Comparison of ENCODE assay signal across 9 cellular contexts in the genomic region with DNA sequence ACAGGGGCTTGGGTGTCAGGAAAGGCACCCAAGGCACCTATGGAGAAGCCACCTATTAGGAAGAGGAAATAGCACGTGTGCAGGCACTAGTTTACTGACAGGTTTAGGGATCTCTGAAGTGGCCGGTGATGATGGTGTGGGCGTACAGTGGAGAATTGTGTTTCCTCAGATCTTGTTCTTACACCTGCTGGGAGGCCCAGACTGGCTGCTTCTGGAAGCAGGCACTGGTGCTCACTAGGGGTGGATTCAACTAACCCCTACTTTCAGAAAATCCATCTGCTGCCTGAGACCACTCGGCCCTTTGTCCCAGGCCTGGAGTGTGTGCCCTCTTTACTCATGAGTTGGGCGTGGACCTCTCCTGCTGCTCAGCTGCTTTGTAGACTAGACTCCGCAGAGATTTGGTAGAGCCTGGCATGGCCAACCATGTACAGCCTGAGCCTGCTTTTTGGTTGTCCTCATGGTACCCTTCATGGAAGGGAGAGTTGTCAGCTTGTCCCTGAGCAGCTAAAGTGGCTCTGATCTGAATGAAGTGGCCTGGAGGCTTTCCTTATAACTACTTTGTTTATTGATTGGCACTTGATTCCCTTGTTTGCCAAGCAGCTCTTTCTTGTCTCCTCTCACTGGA. TPM values are rescaled to one million over a fixed set of nuclear protein-coding genes. Genes with fewer than 3 reads are reported as not detected.
DNase-seq lines count a peak whose midpoint lies in the region; ATAC-seq and TF ChIP-seq lines count a peak whose summit lies in the region.
"Had no signal": no experiment of that assay in that cellular context is flagged by ENCODE, and none has a peak within 500 bp of the region (broad histone marks: within the 10 kb centered on the region; RNA-seq: fewer than 3 reads in every experiment).

No MANE protein-coding gene starts in this region.

- no peak overlapping the region for H2AFZ ChIP-seq in OCI-LY3 (ENCODE audit: low read depth, low read length)
- H2AFZ ChIP-seq in osteoblast (ENCODE audit: low read length) = no peak overlapping the region

- peak overlapping the region; percentile 90 for H3K4me3 Mint-ChIP-seq in CD8-positive, alpha-beta T cell
- H3K4me3 Mint-ChIP-seq in endothelial cell (ENCODE audit: unreplicated experiment) = peak overlapping the region; percentile 97

- no peaks in the 10 kb centered on the region for H3K9me3 ChIP-seq in CD8-positive, alpha-beta T cell (ENCODE audit: low read length)
- H3K9me3 ChIP-seq in OCI-LY3 (ENCODE audit: insufficient read depth, low read length) = no peaks in the 10 kb centered on the region
- no peaks in the 10 kb centered on the region for H3K9me3 ChIP-seq in osteoblast (ENCODE audit: low read depth, low read length)

- H3K79me2 ChIP-seq in OCI-LY3 (ENCODE audit: low read length) (peaks cover 37% of the 10 kb centered on the region), osteoblast (ENCODE audit: insufficient read depth, low read length) (peaks cover 51% of the 10 kb centered on the region)

- peaks cover 37% of the 10 kb centered on the region for H3K36me3 ChIP-seq in CD8-positive, alpha-beta T cell (ENCODE audit: insufficient read depth, low read length)
- peaks cover 30% of the 10 kb centered on the region for H3K36me3 ChIP-seq in OCI-LY3 (replicated peaks; ENCODE audit: low read depth, low read length)
- peaks cover 61% of the 10 kb centered on the region for H3K36me3 ChIP-seq in osteoblast (ENCODE audit: insufficient read depth, low read length)

- H3K9me3 Mint-ChIP-seq in CD8-positive, alpha-beta T cell = no peaks in the 10 kb centered on the region
- no peaks in the 10 kb centered on the region for H3K9me3 Mint-ChIP-seq in endothelial cell (ENCODE audit: unreplicated experiment)

- peak overlapping the region; percentile 87 for H3K4me3 ChIP-seq in CD8-positive, alpha-beta T cell (ENCODE audit: low read depth, low read length)
- H3K4me3 ChIP-seq in OCI-LY3 (ENCODE audit: low read length) (peak overlapping the region; percentile 95), osteoblast (ENCODE audit: insufficient read depth, low read length) (peak overlapping the region; percentile 96)

- POLR2A ChIA-PET in CD8-positive, alpha-beta T cell (lab: Charles Lee) = interaction anchor here (0.9 to 2.2 kb wide), 5 partner anchors 8 to 149 kb away, joined by 3 to 7 read pairs (median 5); partner anchors contain the start of genes DDX28, DUS2 and PSMB10

- TF ChIP-seq CTCF in CD8-positive, alpha-beta T cell (IDR thresholded peaks at IDR 0.05) = no peak
- no peak for TF ChIP-seq CTCF in OCI-LY3 (IDR thresholded peaks at IDR 0.05; ENCODE audit: low read depth, low read length)
- no peak for TF ChIP-seq CTCF in endothelial cell (IDR thresholded peaks at IDR 0.05; ENCODE audit: unreplicated experiment)
- TF ChIP-seq CTCF in osteoblast (IDR thresholded peaks at IDR 0.05; ENCODE audit: extremely low read depth, low read depth, low read length) = no peak

- H3K9ac ChIP-seq in OCI-LY3 (ENCODE audit: low read length) = peak overlapping the region; percentile 77

- intact Hi-C loops in CD8-positive, alpha-beta T cell (cut with DNase I, micrococcal nuclease) = loop anchor here (5.0 kb wide), 1 partner anchor 42 kb away; no protein-coding TSS in a partner anchor

- H3K27me3 ChIP-seq in CD8-positive, alpha-beta T cell (ENCODE audit: insufficient read depth, low read length) = no peaks in the 10 kb centered on the region
- H3K27me3 ChIP-seq in OCI-LY3 (ENCODE audit: low read depth, low read length) = no peaks in the 10 kb centered on the region
- H3K27me3 ChIP-seq in osteoblast (ENCODE audit: insufficient read depth, low read length) = no peaks in the 10 kb centered on the region

- peak overlapping the region; percentile 98 for H3K4me2 ChIP-seq in OCI-LY3 (ENCODE audit: low read length)
- peak overlapping the region; percentile 94 for H3K4me2 ChIP-seq in osteoblast (ENCODE audit: insufficient read depth, low read length)

- H3K27ac ChIP-seq in CD8-positive, alpha-beta T cell (ENCODE audit: low read depth, low read length) = peak overlapping the region; percentile 78
- no peak overlapping the region for H3K27ac ChIP-seq in OCI-LY3 (ENCODE audit: low read length)
- no peak overlapping the region for H3K27ac ChIP-seq in osteoblast (ENCODE audit: low read depth, low read length)

- H3K4me1 Mint-ChIP-seq in CD8-positive, alpha-beta T cell (ENCODE audit: low read depth) = peaks cover 32% of the 10 kb centered on the region
- peaks cover 43% of the 10 kb centered on the region for H3K4me1 Mint-ChIP-seq in endothelial cell (ENCODE audit: unreplicated experiment)

- H4K20me1 ChIP-seq in OCI-LY3 (ENCODE audit: insufficient read depth, low read length) (peaks cover 15% of the 10 kb centered on the region), osteoblast (ENCODE audit: insufficient read depth, low read length) (peaks cover 42% of the 10 kb centered on the region)

- peaks cover 32% of the 10 kb centered on the region for H3K4me1 ChIP-seq in CD8-positive, alpha-beta T cell (ENCODE audit: insufficient read depth, low read length)
- H3K4me1 ChIP-seq in OCI-LY3 (ENCODE audit: low read length) (peaks cover 14% of the 10 kb centered on the region), osteoblast (ENCODE audit: insufficient read depth, low read length) (peaks cover 19% of the 10 kb centered on the region)

- CTCF ChIA-PET in CD8-positive, alpha-beta T cell (lab: Charles Lee) = interaction anchor here (1.2 to 3.7 kb wide), 3 partner anchors 10 to 166 kb away, joined by 4 to 30 read pairs (median 5); partner anchors contain the start of gene NRN1L

- DNase-seq in CD8-positive, alpha-beta T cell = no peak
- DNase-seq in endothelial cell (ENCODE audit: low spot score) = no peak
- DNase-seq in osteoblast (ENCODE audit: insufficient read length, low spot score, missing footprints) = peak; percentile 83
- DNase-seq in stimulated activated naive CD4-positive, alpha-beta T cell treated with Interleukin-2 at 50 U/mL for 16 hours (lab: John Stamatoyannopoulos, UW) = no peak
- DNase-seq in GDM1 (lab: John Stamatoyannopoulos, UW) = no peak

- peaks cover 63% of the 10 kb centered on the region for H3K36me3 Mint-ChIP-seq in CD8-positive, alpha-beta T cell
- H3K36me3 Mint-ChIP-seq in endothelial cell (ENCODE audit: low read depth, unreplicated experiment) = peaks cover 41% of the 10 kb centered on the region

- ATAC-seq in CD8-positive, alpha-beta T cell = no peak
- ATAC-seq in HG03460 (IDR thresholded peaks at IDR 0.05; ENCODE audit: unreplicated experiment) (no peak), GM21367 (IDR thresholded peaks at IDR 0.05; ENCODE audit: unreplicated experiment) (no peak)

- H3K27me3 Mint-ChIP-seq in CD8-positive, alpha-beta T cell (ENCODE audit: low read depth) = no peaks in the 10 kb centered on the region
- peaks cover 15% of the 10 kb centered on the region for H3K27me3 Mint-ChIP-seq in endothelial cell (ENCODE audit: unreplicated experiment)

- peak overlapping the region; percentile 90 for H3K27ac Mint-ChIP-seq in CD8-positive, alpha-beta T cell
- peak overlapping the region; percentile 41 for H3K27ac Mint-ChIP-seq in endothelial cell (ENCODE audit: unreplicated experiment)

RNA-seq across cellular contexts. Expression of gene EDC4, which starts 1.4 kb away (rescaled TPM):
- 100 to 1,000 TPM; 154 to 169 TPM for total RNA-seq in CD8-positive, alpha-beta T cell
- total RNA-seq in endothelial cell (ENCODE audit: unreplicated experiment) (83.0 TPM), osteoblast (45.7 and 60.8 TPM in 2 replicates)

RNA-seq across cellular contexts. Expression of gene NRN1L, which starts 10.4 kb away (rescaled TPM):
- total RNA-seq in CD8-positive, alpha-beta T cell = 1 to 10 TPM in 1 of 2 experiments, under 1 TPM in 1; 0.90 to 1.4 TPM
- total RNA-seq in endothelial cell (ENCODE audit: unreplicated experiment) = 0.56 TPM
- 0.29 TPM in 1 of 2 replicates, not detected in the other for total RNA-seq in osteoblast
- total RNA-seq: pulmonary artery endothelial cell had no signal

RNA-seq across cellular contexts. Expression of gene PSKH1, which starts 18.8 kb away (rescaled TPM):
- 10 to 100 TPM; 13.3 to 13.4 TPM for total RNA-seq in CD8-positive, alpha-beta T cell
- total RNA-seq in endothelial cell (ENCODE audit: unreplicated experiment) = 47.5 TPM
- 16.8 and 18.5 TPM in 2 replicates for total RNA-seq in osteoblast

RNA-seq across cellular contexts. Expression of gene CENPT, which starts 26.8 kb away (rescaled TPM):
- total RNA-seq in CD8-positive, alpha-beta T cell = 10 to 100 TPM; 67.7 to 72.3 TPM
- 82.9 TPM for total RNA-seq in endothelial cell (ENCODE audit: unreplicated experiment)
- 24.2 and 25.6 TPM in 2 replicates for total RNA-seq in osteoblast

RNA-seq across cellular contexts. Expression of gene NUTF2, which starts 27.5 kb away (rescaled TPM):
- total RNA-seq in CD8-positive, alpha-beta T cell = 10 to 100 TPM; 23.6 to 23.7 TPM
- total RNA-seq in endothelial cell (ENCODE audit: unreplicated experiment) = 217 TPM
- 203 TPM in 2 replicates for total RNA-seq in osteoblast
